In the genomic region with DNA sequence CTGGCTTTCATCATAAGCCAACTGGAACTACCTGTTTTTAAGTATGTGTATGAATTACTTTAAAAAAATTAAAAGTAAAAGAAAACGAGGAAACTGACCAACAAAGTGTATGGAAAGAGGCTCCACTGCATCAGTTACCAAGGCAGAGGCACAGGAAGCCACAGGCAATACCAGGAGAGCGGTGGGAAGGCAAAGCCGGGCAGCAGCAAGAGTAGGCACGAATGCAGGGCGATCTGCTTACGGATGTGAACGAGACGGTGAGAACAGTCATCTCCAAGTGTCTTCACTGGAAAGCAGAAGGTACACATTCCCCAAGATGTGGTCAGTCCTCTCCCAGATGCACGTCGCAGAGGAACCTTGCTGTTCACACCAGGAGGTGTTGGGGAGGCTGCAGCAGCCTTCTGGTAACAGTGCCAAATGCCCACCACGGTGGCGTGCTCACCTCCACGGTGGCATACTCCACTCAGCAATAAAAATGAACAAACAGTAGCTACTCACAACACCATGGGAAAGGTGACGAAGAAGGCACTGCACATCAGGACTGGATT, we compare ENCODE assay signal across 16 cellular contexts. TPM values are rescaled to one million over a fixed set of nuclear protein-coding genes. Genes with fewer than 3 reads are reported as not detected.
DNase-seq lines count a peak whose midpoint lies in the region; ATAC-seq, FAIRE-seq and TF ChIP-seq lines count a peak whose summit lies in the region.
"Had no signal": no experiment of that assay in that cellular context is flagged by ENCODE, and none has a peak within 500 bp of the region (broad histone marks: within the 10 kb centered on the region; RNA-seq: fewer than 3 reads in every experiment).

No MANE protein-coding gene starts in this region.

- intact Hi-C loops in activated CD4-positive, alpha-beta T cell treated with anti-CD3 and anti-CD28 coated beads for 36 hours (cut with DNase I, micrococcal nuclease): no loop called here
- intact Hi-C loops in CD8-positive, alpha-beta T cell (cut with DNase I, micrococcal nuclease): no loop called here

- peaks cover 29% of the 10 kb centered on the region for H3K79me1 ChIP-seq in neuronal stem cell (ENCODE audit: low read depth, low read length)

- POLR2A ChIA-PET in activated CD4-positive, alpha-beta T cell treated with anti-CD3 and anti-CD28 coated beads for 36 hours (lab: Charles Lee): no interaction called here
- POLR2A ChIA-PET in activated CD4-positive, alpha-beta T cell treated with anti-CD3 and anti-CD28 coated beads, Interleukin-2, amount 10 ng/mL, durations not matched to agents 7 days and 5 days (lab: Charles Lee): no interaction called here
- POLR2A ChIA-PET in CD8-positive, alpha-beta T cell (lab: Charles Lee): no interaction called here

- no peak overlapping the region for H4K8ac ChIP-seq in neuronal stem cell (ENCODE audit: low read depth, low read length)

- H2BK120ac ChIP-seq in neuronal stem cell (ENCODE audit: low read depth, low read length): no peak overlapping the region

- H3K4me1 Mint-ChIP-seq in activated CD4-positive, alpha-beta T cell treated with anti-CD3 and anti-CD28 coated beads for 36 hours: no peaks in the 10 kb centered on the region
- peaks cover 13% of the 10 kb centered on the region for H3K4me1 Mint-ChIP-seq in activated CD4-positive, alpha-beta T cell treated with anti-CD3 and anti-CD28 coated beads, Interleukin-2, amount 10 ng/mL, durations not matched to agents 7 days and 5 days
- peaks cover 20% of the 10 kb centered on the region for H3K4me1 Mint-ChIP-seq in CD8-positive, alpha-beta T cell (ENCODE audit: low read depth)

- no peak overlapping the region for H3K18ac ChIP-seq in neuronal stem cell (ENCODE audit: low read length)

- H3K4me3 ChIP-seq in coronary artery: no peak overlapping the region
- H3K4me3 ChIP-seq in neuronal stem cell (ENCODE audit: low read length in 2 of 2): no peak overlapping the region
- no peak overlapping the region for H3K4me3 ChIP-seq in CD8-positive, alpha-beta T cell (ENCODE audit: low read depth, low read length)
- H3K4me3 ChIP-seq: BLaER1 had no signal

- H2BK15ac ChIP-seq in neuronal stem cell (ENCODE audit: low read length): no peak overlapping the region

- peaks cover 8 to 21% of the 10 kb centered on the region in 2 donors for H3K9me3 ChIP-seq in neuronal stem cell (replicated peaks in 1 of 2; ENCODE audit: control insufficient read depth in 2 of 2, insufficient read depth in 1 of 2, low read depth in 1 of 2, low read length in 2 of 2)
- H3K9me3 ChIP-seq in CD8-positive, alpha-beta T cell (ENCODE audit: low read length): no peaks in the 10 kb centered on the region

- H2BK12ac ChIP-seq in neuronal stem cell (ENCODE audit: low read length): no peak overlapping the region

- H3K27me3 ChIP-seq in neuronal stem cell (ENCODE audit: control insufficient read depth in 3 of 3, insufficient read depth in 3 of 3, low read depth in 1 of 3, low read length in 3 of 3): peaks cover 0 to 2% (median 0%) of the 10 kb centered on the region in 3 experiments
- no peaks in the 10 kb centered on the region for H3K27me3 ChIP-seq in CD8-positive, alpha-beta T cell (ENCODE audit: insufficient read depth, low read length)
- H3K27me3 ChIP-seq: BLaER1 had no signal

- no peak overlapping the region for H2AFZ ChIP-seq in neuronal stem cell (ENCODE audit: low read length)

- no peak for ATAC-seq in activated CD4-positive, alpha-beta T cell treated with anti-CD3 and anti-CD28 coated beads for 36 hours
- ATAC-seq in CD8-positive, alpha-beta T cell: no peak

- no peak overlapping the region for H3K4ac ChIP-seq in neuronal stem cell (ENCODE audit: low read length)

- peak overlapping the region; percentile 53 for H4K91ac ChIP-seq in neuronal stem cell (ENCODE audit: low read depth, low read length, poor library complexity)

- peaks cover 7% of the 10 kb centered on the region for H3K9me3 Mint-ChIP-seq in activated CD4-positive, alpha-beta T cell treated with anti-CD3 and anti-CD28 coated beads for 36 hours (ENCODE audit: low read depth)
- peaks cover 11% of the 10 kb centered on the region for H3K9me3 Mint-ChIP-seq in activated CD4-positive, alpha-beta T cell treated with anti-CD3 and anti-CD28 coated beads, Interleukin-2, amount 10 ng/mL, durations not matched to agents 7 days and 5 days
- H3K9me3 Mint-ChIP-seq in CD8-positive, alpha-beta T cell: peaks cover 4% of the 10 kb centered on the region

- H3K27ac ChIP-seq in C4-2B (peak overlapping the region; percentile 38), coronary artery (no peak overlapping the region), neuronal stem cell (replicated peaks; ENCODE audit: low read length) (no peak overlapping the region)
- no peak overlapping the region for H3K27ac ChIP-seq in CD8-positive, alpha-beta T cell (ENCODE audit: low read depth, low read length)
- H3K27ac ChIP-seq: BLaER1 had no signal

- H3K9ac ChIP-seq in neuronal stem cell (ENCODE audit: low read depth, low read length, poor library complexity): peak overlapping the region; percentile 30
- H3K9ac ChIP-seq: BLaER1 had no signal

- no peak overlapping the region for H3K4me2 ChIP-seq in neuronal stem cell (ENCODE audit: insufficient read depth, low read length, poor library complexity, severe bottlenecking)
- H3K4me2 ChIP-seq: BLaER1 had no signal

- H2AK5ac ChIP-seq in neuronal stem cell (ENCODE audit: low read depth, low read length): no peak overlapping the region

- no peak overlapping the region for H3K14ac ChIP-seq in neuronal stem cell (ENCODE audit: low read length)

- H3K23ac ChIP-seq in neuronal stem cell (ENCODE audit: low read depth, low read length, poor library complexity): no peak overlapping the region

- H3K36me3 ChIP-seq in neuronal stem cell (replicated peaks in 1 of 2; ENCODE audit: control insufficient read depth in 2 of 2, insufficient read depth in 2 of 2, low read length in 2 of 2): peaks cover 10 to 88% of the 10 kb centered on the region in 2 donors
- H3K36me3 ChIP-seq in CD8-positive, alpha-beta T cell (ENCODE audit: insufficient read depth, low read length): no peaks in the 10 kb centered on the region

- CTCF ChIA-PET in activated CD4-positive, alpha-beta T cell treated with anti-CD3 and anti-CD28 coated beads for 36 hours (lab: Charles Lee): no interaction called here
- CTCF ChIA-PET in activated CD4-positive, alpha-beta T cell treated with anti-CD3 and anti-CD28 coated beads, Interleukin-2, amount 10 ng/mL, durations not matched to agents 7 days and 5 days (lab: Charles Lee): no interaction called here
- CTCF ChIA-PET in CD8-positive, alpha-beta T cell (lab: Charles Lee): no interaction called here

- TF ChIP-seq CTCF in C4-2B (conservative IDR thresholded peaks at IDR 0.05) (no peak), coronary artery (IDR thresholded peaks at IDR 0.05) (no peak), D721Med (IDR thresholded peaks at IDR 0.05; ENCODE audit: insufficient read depth, missing control alignments) (no peak)
- TF ChIP-seq CTCF in CD8-positive, alpha-beta T cell (IDR thresholded peaks at IDR 0.05): no peak

- FAIRE-seq in D721Med (lab: Jason Lieb, UNC): no peak
- FAIRE-seq: H54, RCC 7860 had no signal

- peaks cover 27% of the 10 kb centered on the region for H3K36me3 Mint-ChIP-seq in activated CD4-positive, alpha-beta T cell treated with anti-CD3 and anti-CD28 coated beads for 36 hours (ENCODE audit: low read depth)
- H3K36me3 Mint-ChIP-seq in activated CD4-positive, alpha-beta T cell treated with anti-CD3 and anti-CD28 coated beads, Interleukin-2, amount 10 ng/mL, durations not matched to agents 7 days and 5 days (ENCODE audit: low read depth): peaks cover 12% of the 10 kb centered on the region
- peaks cover 20% of the 10 kb centered on the region for H3K36me3 Mint-ChIP-seq in CD8-positive, alpha-beta T cell

- DNase-seq in activated CD4-positive, alpha-beta T cell treated with anti-CD3 and anti-CD28 coated beads for 36 hours: peak; percentile 1
- DNase-seq in activated CD4-positive, alpha-beta T cell treated with anti-CD3 and anti-CD28 coated beads, Interleukin-2, amount 10 ng/mL, durations not matched to agents 7 days and 5 days: no peak
- DNase-seq in coronary artery (ENCODE audit: low spot score) (peak; percentile 41), neuronal stem cell (ENCODE audit: low spot score) (no peak), D721Med (ENCODE audit: insufficient read length, low spot score) (no peak)
- no peak for DNase-seq in NK-92 treated with Interleukin-12 subunit alpha and Interleukin-12 subunit beta, amount 100 ng/mL, for 24 hours (lab: John Stamatoyannopoulos, UW)
- no peak for DNase-seq in CD8-positive, alpha-beta T cell
- DNase-seq: 8988T, DMS153, EL, NCI-H1417 treated with DMSO at 0.1 percent for 48 hours, NCI-H510A treated with DMSO at 0.1 percent for 48 hours had no signal

- H2BK5ac ChIP-seq in neuronal stem cell (ENCODE audit: low read length): no peak overlapping the region

- H3K27ac Mint-ChIP-seq in activated CD4-positive, alpha-beta T cell treated with anti-CD3 and anti-CD28 coated beads for 36 hours: no peak overlapping the region
- H3K27ac Mint-ChIP-seq in activated CD4-positive, alpha-beta T cell treated with anti-CD3 and anti-CD28 coated beads, Interleukin-2, amount 10 ng/mL, durations not matched to agents 7 days and 5 days: no peak overlapping the region
- no peak overlapping the region for H3K27ac Mint-ChIP-seq in CD8-positive, alpha-beta T cell

- no peaks in the 10 kb centered on the region for H3K27me3 Mint-ChIP-seq in activated CD4-positive, alpha-beta T cell treated with anti-CD3 and anti-CD28 coated beads for 36 hours
- H3K27me3 Mint-ChIP-seq in activated CD4-positive, alpha-beta T cell treated with anti-CD3 and anti-CD28 coated beads, Interleukin-2, amount 10 ng/mL, durations not matched to agents 7 days and 5 days: no peaks in the 10 kb centered on the region
- H3K27me3 Mint-ChIP-seq in CD8-positive, alpha-beta T cell (ENCODE audit: low read depth): no peaks in the 10 kb centered on the region

- H3K4me3 Mint-ChIP-seq in activated CD4-positive, alpha-beta T cell treated with anti-CD3 and anti-CD28 coated beads for 36 hours: no peak overlapping the region
- H3K4me3 Mint-ChIP-seq in activated CD4-positive, alpha-beta T cell treated with anti-CD3 and anti-CD28 coated beads, Interleukin-2, amount 10 ng/mL, durations not matched to agents 7 days and 5 days: no peak overlapping the region
- H3K4me3 Mint-ChIP-seq in CD8-positive, alpha-beta T cell: no peak overlapping the region

- no CpG with 5 or more reads among the region's 14 CpGs for WGBS in neuronal stem cell (ENCODE audit: extremely low coverage in 2 of 2, insufficient read length in 2 of 2, insufficient replicate concordance in 1 of 2), 2 donors

- H3K4me1 ChIP-seq in neuronal stem cell (ENCODE audit: control insufficient read depth in 2 of 2, insufficient read depth in 1 of 2, low read depth in 1 of 2, low read length in 2 of 2): peaks cover 0 to 4% of the 10 kb centered on the region in 2 donors
- H3K4me1 ChIP-seq in CD8-positive, alpha-beta T cell (ENCODE audit: insufficient read depth, low read length): peaks cover 14% of the 10 kb centered on the region

RNA-seq across cellular contexts. Expression of a gene that starts 43.1 kb away (rescaled TPM):
- 10 to 100 TPM; 12.8 to 13.8 TPM for total RNA-seq in activated CD4-positive, alpha-beta T cell treated with anti-CD3 and anti-CD28 coated beads for 36 hours
- 1 to 10 TPM; 7.9 to 8.4 TPM for total RNA-seq in activated CD4-positive, alpha-beta T cell treated with anti-CD3 and anti-CD28 coated beads, Interleukin-2, amount 10 ng/mL, durations not matched to agents 7 days and 5 days
- 32.8 TPM for polyA plus RNA-seq in neuronal stem cell (2013, experiment 1 of 2)
- polyA plus RNA-seq in neuronal stem cell (2013, experiment 2 of 2): 32.8 TPM
- 1 to 10 TPM; 6.3 to 7.7 TPM for total RNA-seq in CD8-positive, alpha-beta T cell

Comparison
In these comparisons a context has a peak if more than half of its experiments do, and no peak if none do; other contexts are left out.
1. DNase-seq: peak in activated CD4-positive, alpha-beta T cell treated with anti-CD3 and anti-CD28 coated beads for 36 hours (single experiment) and coronary artery (single experiment); none in activated CD4-positive, alpha-beta T cell treated with anti-CD3 and anti-CD28 coated beads, Interleukin-2, amount 10 ng/mL, durations not matched to agents 7 days and 5 days (single experiment), neuronal stem cell (single experiment), D721Med (single experiment), NK-92 treated with Interleukin-12 subunit alpha and Interleukin-12 subunit beta, amount 100 ng/mL, for 24 hours (single experiment) and CD8-positive, alpha-beta T cell (0 of 7).